Comparison of ENCODE assay signal across 18 cellular contexts in genomic region chr7:3157541-3158287, GRCh38.
DNase-seq lines count a peak whose midpoint lies in the region; ATAC-seq and TF ChIP-seq lines count a peak whose summit lies in the region.
"Had no signal": no experiment of that assay in that cellular context is flagged by ENCODE, and none has a peak within 500 bp of the region (broad histone marks: within the 10 kb centered on the region; RNA-seq: fewer than 3 reads in every experiment).

No MANE protein-coding gene starts in this region.

- no peak overlapping the region; the same call in 1 of the 2 replicates for H3K56ac ChIP-seq in IMR-90 (ENCODE audit: extremely low read depth, insufficient read depth, low read length)

- H3K4ac ChIP-seq in IMR-90 (ENCODE audit: low read depth, low read length): no peak overlapping the region

- DNase-seq in IMR-90 (peak; percentile 6), breast epithelium (ENCODE audit: low spot score in 2 of 2) (no peak), lung microvascular endothelial cell (ENCODE audit: low read depth in 2 of 2) (peak; percentile 23 to 61), COLO668 (lab: John Stamatoyannopoulos, UW; ENCODE audit: unreplicated experiment) (no peak), NCI-H82 treated with DMSO at 0.1 percent for 48 hours (lab: John Stamatoyannopoulos, UW; ENCODE audit: unreplicated experiment) (no peak)
- no peak for DNase-seq in CD4-positive, alpha-beta memory T cell
- DNase-seq: activated CD8-positive, alpha-beta memory T cell treated with anti-CD3 and anti-CD28 coated beads for 24 hours; C1 segment of cervical spinal cord; DMS79; islet precursor cell; mucosa of descending colon; NCI-H345; stimulated activated CD4-positive, alpha-beta T cell treated with anti-CD3 and anti-CD28 coated beads, Interleukin-12 subunit alpha, Interleukin-12 subunit beta, amount 100 ng/mL, for 4 hours; stimulated activated naive CD8-positive, alpha-beta T cell treated with anti-CD3 and anti-CD28 coated beads, Interleukin-15, amount 100 ng/mL, for 72 hours had no signal

- H3K27ac ChIP-seq in BLaER1 treated with 17β-estradiol and CSF1 and Interleukin-3, amounts not matched to agents 10 nM and 100 nM: no peak overlapping the region
- H3K27ac ChIP-seq in IMR-90 (ENCODE audit: insufficient read depth, low read length) (no peak overlapping the region), breast epithelium (peak overlapping the region in 1 of 2 donors; percentile 82)
- no peak overlapping the region for H3K27ac ChIP-seq in CD4-positive, alpha-beta memory T cell (ENCODE audit: low read depth, low read length)

- peak overlapping the region in 6 of 11 experiments; percentile 1 to 26 (median 17); a peak in 5 of 22 replicates for H3K9ac ChIP-seq in BLaER1 treated with 17β-estradiol and CSF1 and Interleukin-3, amounts not matched to agents 10 nM and 100 nM
- H3K9ac ChIP-seq in IMR-90 (ENCODE audit: low read depth, low read length): no peak overlapping the region

- WGBS in IMR-90 (ENCODE audit: extremely low coverage in 2 of 2, insufficient read length in 1 of 2), 2 experiments: 70% methylated on average over 4 of the region's 20 CpGs; no CpG with 5 or more reads in 1 of the 2 experiments

- peaks cover 0 to 1% of the 10 kb centered on the region in 2 donors for H3K27me3 Mint-ChIP-seq in CD4-positive, alpha-beta memory T cell

- H3K4me1 Mint-ChIP-seq in CD4-positive, alpha-beta memory T cell: peaks cover 6 to 16% (median 8%) of the 10 kb centered on the region in 4 donors

- peak overlapping the region in 2 of 8 donors; percentile 8 to 56 for H3K4me3 Mint-ChIP-seq in CD4-positive, alpha-beta memory T cell

- CTCF ChIA-PET in IMR-90 (lab: Yijun Ruan, JAX): no interaction called here
- CTCF ChIA-PET in CD4-positive, alpha-beta memory T cell (lab: Charles Lee; ENCODE audit: partially characterized antibody): interaction anchor here (0.6 to 5.9 kb wide), 4 partner anchors 92 to 293 kb away, joined by 3 to 163 read pairs (median 4); no protein-coding TSS in a partner anchor

- no peak for TF ChIP-seq RAD21 in IMR-90 (IDR thresholded peaks at IDR 0.05; ENCODE audit: low read length)

- peak overlapping the region; percentile 53 to 84 (median 69) for H3K4me2 ChIP-seq in BLaER1 treated with 17β-estradiol and CSF1 and Interleukin-3, amounts not matched to agents 10 nM and 100 nM
- H3K4me2 ChIP-seq in IMR-90 (ENCODE audit: low read depth, low read length): no peak overlapping the region

- TF ChIP-seq CTCF in IMR-90 (conservative IDR thresholded peaks at IDR 0.05; ENCODE audit: low read depth, low read length) (no peak), breast epithelium (IDR thresholded peaks at IDR 0.05) (no peak)

- no peak overlapping the region for H2AK5ac ChIP-seq in IMR-90 (ENCODE audit: low read depth, low read length)

- H2BK120ac ChIP-seq in IMR-90 (ENCODE audit: low read depth, low read length): no peak overlapping the region

- no peaks in the 10 kb centered on the region for H4K20me1 ChIP-seq in BLaER1 treated with 17β-estradiol and CSF1 and Interleukin-3, amounts not matched to agents 10 nM and 100 nM
- no peaks in the 10 kb centered on the region for H4K20me1 ChIP-seq in IMR-90 (ENCODE audit: insufficient read depth, low read length)

- H3K9me3 Mint-ChIP-seq in CD4-positive, alpha-beta memory T cell: no peaks in the 10 kb centered on the region
- H3K9me3 Mint-ChIP-seq: stimulated activated naive CD8-positive, alpha-beta T cell treated with anti-CD3 and anti-CD28 coated beads, Interleukin-15, amount 100 ng/mL, for 72 hours had no signal

- TF ChIP-seq POLR2A in IMR-90 (IDR thresholded peaks at IDR 0.05; ENCODE audit: low read depth, low read length) (no peak), breast epithelium (IDR thresholded peaks at IDR 0.05) (no peak)

- H3K23ac ChIP-seq in IMR-90 (ENCODE audit: low read depth, low read length): no peak overlapping the region

- no peak overlapping the region for H4K91ac ChIP-seq in IMR-90 (ENCODE audit: insufficient read depth, low read depth, low read length)

- no peak overlapping the region for H4K5ac ChIP-seq in IMR-90 (ENCODE audit: low read depth, low read length)

- no peak overlapping the region for H3K14ac ChIP-seq in IMR-90 (replicated peaks; ENCODE audit: low read depth, low read length)

- peaks cover 15 to 40% (median 36%) of the 10 kb centered on the region in 10 experiments for H3K4me1 ChIP-seq in BLaER1 treated with 17β-estradiol and CSF1 and Interleukin-3, amounts not matched to agents 10 nM and 100 nM
- H3K4me1 ChIP-seq in IMR-90 (ENCODE audit: control insufficient read depth, insufficient read depth, low read length): no peaks in the 10 kb centered on the region
- no peaks in the 10 kb centered on the region for H3K4me1 ChIP-seq in breast epithelium
- H3K4me1 ChIP-seq in CD4-positive, alpha-beta memory T cell (ENCODE audit: insufficient read depth, low read length): no peaks in the 10 kb centered on the region

- peaks cover 2 to 8% (median 4%) of the 10 kb centered on the region in 11 experiments; a peak in 19 of 22 replicates for H3K9me3 ChIP-seq in BLaER1 treated with 17β-estradiol and CSF1 and Interleukin-3, amounts not matched to agents 10 nM and 100 nM (replicated peaks in 1 of 11)
- no peaks in the 10 kb centered on the region for H3K9me3 ChIP-seq in IMR-90 (ENCODE audit: control insufficient read depth, insufficient read depth, low read length)
- peaks cover 0 to 5% of the 10 kb centered on the region in 2 donors for H3K9me3 ChIP-seq in breast epithelium
- no peaks in the 10 kb centered on the region for H3K9me3 ChIP-seq in CD4-positive, alpha-beta memory T cell (ENCODE audit: control insufficient read depth in 1 of 2, low read length in 2 of 2)
- H3K9me3 ChIP-seq: mucosa of descending colon, ovary had no signal

- dilution Hi-C loops in IMR-90 (cut with HindIII; ENCODE audit: low sequenced_read_pairs, unreplicated experiment): no loop called here

- POLR2A ChIA-PET in IMR-90 (lab: Charles Lee; ENCODE audit: unreplicated experiment): no interaction called here
- POLR2A ChIA-PET in CD4-positive, alpha-beta memory T cell (lab: Charles Lee; ENCODE audit: partially characterized antibody): no interaction called here

- no peak overlapping the region for H2AK9ac ChIP-seq in IMR-90 (replicated peaks; ENCODE audit: low read depth, low read length, poor library complexity)

- no peaks in the 10 kb centered on the region for H3K36me3 Mint-ChIP-seq in CD4-positive, alpha-beta memory T cell

- no peak overlapping the region for H2BK5ac ChIP-seq in IMR-90 (ENCODE audit: low read depth, low read length, poor library complexity, severe bottlenecking)

- no peaks in the 10 kb centered on the region for H3K27me3 ChIP-seq in BLaER1 treated with 17β-estradiol and CSF1 and Interleukin-3, amounts not matched to agents 10 nM and 100 nM
- H3K27me3 ChIP-seq in IMR-90 (ENCODE audit: control insufficient read depth, insufficient read depth, low read length) (peaks cover 2% of the 10 kb centered on the region; the same call in 1 of the 2 replicates), breast epithelium (no peaks in the 10 kb centered on the region)
- no peaks in the 10 kb centered on the region for H3K27me3 ChIP-seq in CD4-positive, alpha-beta memory T cell (ENCODE audit: insufficient read depth, low read length)
- H3K27me3 ChIP-seq: ovary had no signal

- H2AFZ ChIP-seq in IMR-90 (replicated peaks; ENCODE audit: low read length, poor library complexity): no peak overlapping the region

- H3K36me3 ChIP-seq in BLaER1 treated with 17β-estradiol and CSF1 and Interleukin-3, amounts not matched to agents 10 nM and 100 nM: no peaks in the 10 kb centered on the region
- H3K36me3 ChIP-seq in IMR-90 (ENCODE audit: control insufficient read depth, insufficient read depth, low read length) (no peaks in the 10 kb centered on the region), breast epithelium (no peaks in the 10 kb centered on the region)
- no peaks in the 10 kb centered on the region for H3K36me3 ChIP-seq in CD4-positive, alpha-beta memory T cell (ENCODE audit: insufficient read depth, low read length)
- H3K36me3 ChIP-seq: ovary had no signal

- H3K4me3 ChIP-seq in BLaER1 treated with 17β-estradiol and CSF1 and Interleukin-3, amounts not matched to agents 10 nM and 100 nM: 0 out of 20 replicates have a peak overlapping the region, but pooled peaks of 1 of the 10 experiments have one; percentile 9
- H3K4me3 ChIP-seq in IMR-90 (ENCODE audit: insufficient read depth, low read depth, low read length) (no peak overlapping the region), breast epithelium (peak overlapping the region; percentile 22 to 54 (median 32))
- no peak overlapping the region for H3K4me3 ChIP-seq in CD4-positive, alpha-beta memory T cell (ENCODE audit: low read length in 2 of 2)
- H3K4me3 ChIP-seq: mucosa of descending colon, ovary had no signal

- H4K8ac ChIP-seq in IMR-90 (ENCODE audit: low read depth in 2 of 2, low read length in 2 of 2): no peak overlapping the region

- H3K18ac ChIP-seq in IMR-90 (ENCODE audit: low read depth, low read length): no peak overlapping the region

- ATAC-seq in IMR-90 (ENCODE audit: low read depth) (no peak), HG03442 (IDR thresholded peaks at IDR 0.05; ENCODE audit: unreplicated experiment) (no peak)
- ATAC-seq: HCT116; mucosa of descending colon; stimulated activated naive CD8-positive, alpha-beta T cell treated with anti-CD3 and anti-CD28 coated beads, Interleukin-15, amount 100 ng/mL, for 72 hours had no signal

- H3K79me1 ChIP-seq in IMR-90 (ENCODE audit: low read depth in 1 of 2, low read length in 2 of 2): no peaks in the 10 kb centered on the region

- H3K27ac Mint-ChIP-seq in CD4-positive, alpha-beta memory T cell: no peak overlapping the region

- BruUV-seq in IMR-90 (replicated peaks; lab: Mats Ljungman, UMichigan): no TSS peak

- H2BK20ac ChIP-seq in IMR-90 (ENCODE audit: low read depth, low read length): no peak overlapping the region

- H3K9me1 ChIP-seq in IMR-90 (ENCODE audit: insufficient read depth, low read length): no peaks in the 10 kb centered on the region

- H2BK15ac ChIP-seq in IMR-90 (ENCODE audit: low read depth, low read length): no peak overlapping the region

- intact Hi-C loops in IMR-90 (cut with micrococcal nuclease): loop anchor here (5.0 to 10.0 kb wide), 3 partner anchors 90 to 683 kb away; partner anchors contain the start of gene GRIFIN
- intact Hi-C loops in breast epithelium (cut with DNase I; ENCODE audit: low total_unique reads): no loop called here
- intact Hi-C loops in CD4-positive, alpha-beta memory T cell (cut with micrococcal nuclease): loop anchor here (10.0 kb wide), 1 partner anchor 203 kb away; no protein-coding TSS in a partner anchor

- in situ Hi-C loops in IMR-90 (cut with MboI; ENCODE audit: low sequenced_read_pairs): loop anchor here (10.0 to 25.0 kb wide), 2 partner anchors 273 to 470 kb away; partner anchors contain the start of gene AMZ1

TF ChIP-seq in IMR-90, 13 proteins besides CTCF, POLR2A, EP300 and RAD21 (continues in another document):
- TF ChIP-seq RFX5 (IDR thresholded peaks at IDR 0.05; ENCODE audit: low read depth, low read length): no peak
- no peak for TF ChIP-seq CEBPB (IDR thresholded peaks at IDR 0.05; ENCODE audit: low read depth, low read length)
- no peak for TF ChIP-seq NFE2L2 (IDR thresholded peaks at IDR 0.05; ENCODE audit: low read depth, low read length)
- TF ChIP-seq MAFK (IDR thresholded peaks at IDR 0.05; ENCODE audit: low read depth, low read length): no peak
- TF ChIP-seq CHD1 (IDR thresholded peaks at IDR 0.05; ENCODE audit: low read depth, low read length): no peak
- no peak for TF ChIP-seq MXI1 (IDR thresholded peaks at IDR 0.05; ENCODE audit: borderline replicate concordance, low read depth, low read length)

Comparison
In these comparisons a context has a peak if more than half of its experiments do, and no peak if none do; other contexts are left out.
1. H3K4me3 ChIP-seq: peak in breast epithelium (3 of 3); none in IMR-90 (single experiment) and CD4-positive, alpha-beta memory T cell (0 of 2).
2. DNase-seq: peak in IMR-90 (single experiment) and lung microvascular endothelial cell (2 of 2); none in breast epithelium (0 of 2), CD4-positive, alpha-beta memory T cell (0 of 5), COLO668 (single experiment) and NCI-H82 treated with DMSO at 0.1 percent for 48 hours (single experiment).